In genomic region chr3:105639131-105639530, GRCh38 we compare ENCODE assay signal across 6 cellular contexts.
"Had no signal": no experiment of that assay in that cellular context is flagged by ENCODE, and none has a peak within 500 bp of the region (broad histone marks: within the 10 kb centered on the region; RNA-seq: fewer than 3 reads in every experiment).

No MANE protein-coding gene starts in this region.

- DNase-seq: GDM1, GF-D8 had no signal

- H3K4me3 ChIP-seq: GM12878 had no signal

- ATAC-seq: GM12878 had no signal

- FAIRE-seq: GM12878, GM12892, GM18507, GM19239 had no signal
